Comparison of ENCODE assay signal across 12 cellular contexts in the genomic region with DNA sequence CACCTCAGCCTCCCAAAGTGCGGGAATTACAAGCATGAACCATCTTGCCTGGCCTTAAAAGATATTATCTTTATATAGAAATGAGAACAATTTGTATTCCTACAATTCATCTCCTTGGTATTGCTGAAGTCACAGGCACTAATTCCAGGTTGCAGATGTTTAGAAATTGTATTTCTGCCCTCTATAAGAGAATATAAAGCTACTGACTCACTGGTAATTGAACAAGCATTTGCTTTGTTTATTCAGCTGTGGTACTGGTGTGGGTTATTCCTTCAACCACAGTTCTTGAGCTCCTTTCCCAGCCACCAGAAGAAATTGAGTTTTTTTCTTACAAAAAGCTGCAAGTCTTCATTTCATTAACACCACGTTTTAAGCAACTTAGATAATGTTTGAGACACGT. TPM values are rescaled to one million over a fixed set of nuclear protein-coding genes. Genes with fewer than 3 reads are reported as not detected.
DNase-seq lines count a peak whose midpoint lies in the region; ATAC-seq and TF ChIP-seq lines count a peak whose summit lies in the region.
"Had no signal": no experiment of that assay in that cellular context is flagged by ENCODE, and none has a peak within 500 bp of the region (broad histone marks: within the 10 kb centered on the region; RNA-seq: fewer than 3 reads in every experiment).

No MANE protein-coding gene starts in this region.

- H3K36me3 Mint-ChIP-seq in activated T-cell treated with anti-CD3 and anti-CD28 coated beads, Interleukin-2, amount 50 U/mL, for 24 hours (ENCODE audit: low read depth): no peaks in the 10 kb centered on the region
- peaks cover 2% of the 10 kb centered on the region for H3K36me3 Mint-ChIP-seq in T-helper 2 cell treated with Interferon-gamma antibody and Interleukin-4, amounts not matched to agents 5 μg/mL and 100 μg/mL, for 36 hours (ENCODE audit: low read depth)
- peaks cover 29% of the 10 kb centered on the region for H3K36me3 Mint-ChIP-seq in stimulated activated effector memory CD8-positive, alpha-beta T cell treated with anti-CD3 and anti-CD28 coated beads, Interleukin-12 subunit alpha, Interleukin-12 subunit beta, amount 100 ng/mL, for 72 hours

- ATAC-seq in stimulated activated effector memory CD8-positive, alpha-beta T cell treated with anti-CD3 and anti-CD28 coated beads, Interleukin-12 subunit alpha, Interleukin-12 subunit beta, amount 100 ng/mL, for 72 hours: no peak
- no peak for ATAC-seq in right cardiac atrium
- no peak for ATAC-seq in GM21526 (IDR thresholded peaks at IDR 0.05; ENCODE audit: low FRiP score, unreplicated experiment)

- H3K4me1 ChIP-seq in right cardiac atrium (ENCODE audit: control insufficient read depth, insufficient read depth, low read length): peaks cover 2% of the 10 kb centered on the region

- H3K27me3 ChIP-seq in right cardiac atrium (ENCODE audit: control insufficient read depth, insufficient read depth): no peaks in the 10 kb centered on the region

- H3K4me3 Mint-ChIP-seq in activated T-cell treated with anti-CD3 and anti-CD28 coated beads, Interleukin-2, amount 50 U/mL, for 24 hours: peak overlapping the region; percentile 83
- peak overlapping the region; percentile 50 for H3K4me3 Mint-ChIP-seq in T-helper 2 cell treated with Interferon-gamma antibody and Interleukin-4, amounts not matched to agents 5 μg/mL and 100 μg/mL, for 36 hours
- peak overlapping the region; percentile 79 for H3K4me3 Mint-ChIP-seq in stimulated activated effector memory CD8-positive, alpha-beta T cell treated with anti-CD3 and anti-CD28 coated beads, Interleukin-12 subunit alpha, Interleukin-12 subunit beta, amount 100 ng/mL, for 72 hours

- no peak for TF ChIP-seq CTCF in fibroblast of mammary gland (conservative IDR thresholded peaks at IDR 0.05; ENCODE audit: control insufficient read depth, insufficient read depth, low read depth, low read length)

- H3K4me1 Mint-ChIP-seq in activated T-cell treated with anti-CD3 and anti-CD28 coated beads, Interleukin-2, amount 50 U/mL, for 24 hours (ENCODE audit: low read depth): peaks cover 81% of the 10 kb centered on the region
- H3K4me1 Mint-ChIP-seq in T-helper 2 cell treated with Interferon-gamma antibody and Interleukin-4, amounts not matched to agents 5 μg/mL and 100 μg/mL, for 36 hours (ENCODE audit: low read depth): peaks cover 44% of the 10 kb centered on the region
- peaks cover 51% of the 10 kb centered on the region for H3K4me1 Mint-ChIP-seq in stimulated activated effector memory CD8-positive, alpha-beta T cell treated with anti-CD3 and anti-CD28 coated beads, Interleukin-12 subunit alpha, Interleukin-12 subunit beta, amount 100 ng/mL, for 72 hours

- no peaks in the 10 kb centered on the region for H3K9me3 ChIP-seq in right cardiac atrium (ENCODE audit: control insufficient read depth, low read length)

- peak overlapping the region; percentile 80 for H3K27ac Mint-ChIP-seq in activated T-cell treated with anti-CD3 and anti-CD28 coated beads, Interleukin-2, amount 50 U/mL, for 24 hours
- peak overlapping the region; percentile 45 for H3K27ac Mint-ChIP-seq in T-helper 2 cell treated with Interferon-gamma antibody and Interleukin-4, amounts not matched to agents 5 μg/mL and 100 μg/mL, for 36 hours
- H3K27ac Mint-ChIP-seq in stimulated activated effector memory CD8-positive, alpha-beta T cell treated with anti-CD3 and anti-CD28 coated beads, Interleukin-12 subunit alpha, Interleukin-12 subunit beta, amount 100 ng/mL, for 72 hours: peak overlapping the region; percentile 99

- H3K27ac ChIP-seq in right cardiac atrium (ENCODE audit: low read length): no peak overlapping the region
- H3K27ac ChIP-seq: C4-2B had no signal

- no peaks in the 10 kb centered on the region for H3K27me3 Mint-ChIP-seq in activated T-cell treated with anti-CD3 and anti-CD28 coated beads, Interleukin-2, amount 50 U/mL, for 24 hours
- peaks cover 3% of the 10 kb centered on the region for H3K27me3 Mint-ChIP-seq in T-helper 2 cell treated with Interferon-gamma antibody and Interleukin-4, amounts not matched to agents 5 μg/mL and 100 μg/mL, for 36 hours (ENCODE audit: low read depth)

- no peak for DNase-seq in activated T-cell treated with anti-CD3 and anti-CD28 coated beads, Interleukin-2, amount 50 U/mL, for 24 hours
- no peak for DNase-seq in activated T-cell treated with anti-CD3 and anti-CD28 coated beads, Interleukin-2, amount 50 U/mL, for 1 hour
- no peak for DNase-seq in T-helper 2 cell treated with Interferon-gamma antibody and Interleukin-4, amounts not matched to agents 5 μg/mL and 100 μg/mL, for 36 hours (ENCODE audit: low spot score)
- DNase-seq in fibroblast of mammary gland (ENCODE audit: low read depth): peak; percentile 92
- no peak for DNase-seq in stimulated activated effector memory CD8-positive, alpha-beta T cell treated with anti-CD3 and anti-CD28 coated beads, Interleukin-12 subunit alpha, Interleukin-12 subunit beta, amount 100 ng/mL, for 72 hours (ENCODE audit: low spot score in 2 of 2)
- no peak for DNase-seq in mesenteric fat pad (ENCODE audit: low spot score)
- DNase-seq in right cardiac atrium: no peak
- DNase-seq: activated CD4-positive, alpha-beta T cell treated with anti-CD3 and anti-CD28 coated beads, Interleukin-2, amount 50 U/mL, for 48 hours; stimulated activated CD4-positive, alpha-beta T cell treated with anti-CD3 and anti-CD28 coated beads, Interleukin-2, amount 100 ng/mL, for 24 hours had no signal

- 43% methylated on average over 3 of the region's 3 CpGs for WGBS in right cardiac atrium

- intact Hi-C loops in right cardiac atrium (cut with DNase I): no loop called here

- H3K4me3 ChIP-seq in fibroblast of mammary gland (ENCODE audit: control insufficient read depth, low read depth, low read length): no peak overlapping the region
- no peak overlapping the region for H3K4me3 ChIP-seq in right cardiac atrium (ENCODE audit: low read length)
- H3K4me3 ChIP-seq: lung had no signal

- no peaks in the 10 kb centered on the region for H3K9me3 Mint-ChIP-seq in activated T-cell treated with anti-CD3 and anti-CD28 coated beads, Interleukin-2, amount 50 U/mL, for 24 hours
- H3K9me3 Mint-ChIP-seq in T-helper 2 cell treated with Interferon-gamma antibody and Interleukin-4, amounts not matched to agents 5 μg/mL and 100 μg/mL, for 36 hours: peaks cover 4% of the 10 kb centered on the region
- no peaks in the 10 kb centered on the region for H3K9me3 Mint-ChIP-seq in stimulated activated effector memory CD8-positive, alpha-beta T cell treated with anti-CD3 and anti-CD28 coated beads, Interleukin-12 subunit alpha, Interleukin-12 subunit beta, amount 100 ng/mL, for 72 hours

RNA-seq across cellular contexts. Expression of a gene that starts 29.0 kb away (rescaled TPM):
- total RNA-seq in mesenteric fat pad (5.7 TPM), right cardiac atrium (10 to 100 TPM; 11.5 to 20.3 (median 16.1) TPM)
- polyA plus RNA-seq in right cardiac atrium: 4.3 TPM

Comparison
In these comparisons a context has a peak if more than half of its experiments do, and no peak if none do; other contexts are left out.
1. H3K27ac Mint-ChIP-seq: peak in every context shown above with its lines; median percentile 99 in stimulated activated effector memory CD8-positive, alpha-beta T cell treated with anti-CD3 and anti-CD28 coated beads, Interleukin-12 subunit alpha, Interleukin-12 subunit beta, amount 100 ng/mL, for 72 hours; 80 in activated T-cell treated with anti-CD3 and anti-CD28 coated beads, Interleukin-2, amount 50 U/mL, for 24 hours; 45 in T-helper 2 cell treated with Interferon-gamma antibody and Interleukin-4, amounts not matched to agents 5 μg/mL and 100 μg/mL, for 36 hours.